2 cellular contexts compared by ENCODE assay signal in the genomic region with DNA sequence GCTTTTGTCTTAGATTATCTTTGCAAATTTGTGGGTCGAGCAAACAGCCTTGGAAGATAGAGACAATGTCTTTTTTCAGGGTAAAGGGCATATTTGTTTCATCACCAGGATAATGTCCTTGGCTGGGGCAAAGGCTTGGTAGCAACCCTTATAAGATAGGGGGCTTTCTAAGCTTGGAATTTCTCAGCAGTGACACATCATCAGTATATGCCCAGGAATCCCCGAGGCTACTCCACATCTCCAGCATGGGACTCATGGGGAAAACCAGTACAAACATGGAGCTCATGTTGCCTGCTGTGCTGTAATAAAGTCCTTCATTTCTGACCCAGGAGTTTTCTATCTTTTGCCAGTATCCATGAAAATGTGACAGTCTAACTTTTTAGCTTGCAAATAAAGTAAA.
TF ChIP-seq lines count a peak whose summit lies in the region.

No MANE protein-coding gene starts in this region.

TF ChIP-seq in GM23338, 12 proteins besides CTCF, POLR2A, EP300 and RAD21 (continued from another document):
- TF ChIP-seq, protein P1, sequence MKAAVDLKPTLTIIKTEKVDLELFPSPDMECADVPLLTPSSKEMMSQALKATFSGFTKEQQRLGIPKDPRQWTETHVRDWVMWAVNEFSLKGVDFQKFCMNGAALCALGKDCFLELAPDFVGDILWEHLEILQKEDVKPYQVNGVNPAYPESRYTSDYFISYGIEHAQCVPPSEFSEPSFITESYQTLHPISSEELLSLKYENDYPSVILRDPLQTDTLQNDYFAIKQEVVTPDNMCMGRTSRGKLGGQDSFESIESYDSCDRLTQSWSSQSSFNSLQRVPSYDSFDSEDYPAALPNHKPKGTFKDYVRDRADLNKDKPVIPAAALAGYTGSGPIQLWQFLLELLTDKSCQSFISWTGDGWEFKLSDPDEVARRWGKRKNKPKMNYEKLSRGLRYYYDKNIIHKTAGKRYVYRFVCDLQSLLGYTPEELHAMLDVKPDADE (IDR thresholded peaks at IDR 0.05): no peak
- no peak for TF ChIP-seq STAT1 (IDR thresholded peaks at IDR 0.05; ENCODE audit: unreplicated experiment)

TF ChIP-seq in WTC11, 78 proteins besides CTCF, POLR2A, EP300 and RAD21 (continued from another document):
- TF ChIP-seq, protein P2, sequence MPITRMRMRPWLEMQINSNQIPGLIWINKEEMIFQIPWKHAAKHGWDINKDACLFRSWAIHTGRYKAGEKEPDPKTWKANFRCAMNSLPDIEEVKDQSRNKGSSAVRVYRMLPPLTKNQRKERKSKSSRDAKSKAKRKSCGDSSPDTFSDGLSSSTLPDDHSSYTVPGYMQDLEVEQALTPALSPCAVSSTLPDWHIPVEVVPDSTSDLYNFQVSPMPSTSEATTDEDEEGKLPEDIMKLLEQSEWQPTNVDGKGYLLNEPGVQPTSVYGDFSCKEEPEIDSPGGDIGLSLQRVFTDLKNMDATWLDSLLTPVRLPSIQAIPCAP (CRISPR knock-in tag; IDR thresholded peaks at IDR 0.05): no peak
- TF ChIP-seq, protein P3, sequence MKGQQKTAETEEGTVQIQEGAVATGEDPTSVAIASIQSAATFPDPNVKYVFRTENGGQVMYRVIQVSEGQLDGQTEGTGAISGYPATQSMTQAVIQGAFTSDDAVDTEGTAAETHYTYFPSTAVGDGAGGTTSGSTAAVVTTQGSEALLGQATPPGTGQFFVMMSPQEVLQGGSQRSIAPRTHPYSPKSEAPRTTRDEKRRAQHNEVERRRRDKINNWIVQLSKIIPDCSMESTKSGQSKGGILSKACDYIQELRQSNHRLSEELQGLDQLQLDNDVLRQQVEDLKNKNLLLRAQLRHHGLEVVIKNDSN (CRISPR knock-in tag; IDR thresholded peaks at IDR 0.05): no peak
- TF ChIP-seq MYBL2 (CRISPR knock-in tag; IDR thresholded peaks at IDR 0.05): no peak
- TF ChIP-seq GTF2I (CRISPR knock-in tag; conservative IDR thresholded peaks at IDR 0.05): no peak
- TF ChIP-seq SOX15 (CRISPR knock-in tag; IDR thresholded peaks at IDR 0.05): no peak
- TF ChIP-seq, protein P4, sequence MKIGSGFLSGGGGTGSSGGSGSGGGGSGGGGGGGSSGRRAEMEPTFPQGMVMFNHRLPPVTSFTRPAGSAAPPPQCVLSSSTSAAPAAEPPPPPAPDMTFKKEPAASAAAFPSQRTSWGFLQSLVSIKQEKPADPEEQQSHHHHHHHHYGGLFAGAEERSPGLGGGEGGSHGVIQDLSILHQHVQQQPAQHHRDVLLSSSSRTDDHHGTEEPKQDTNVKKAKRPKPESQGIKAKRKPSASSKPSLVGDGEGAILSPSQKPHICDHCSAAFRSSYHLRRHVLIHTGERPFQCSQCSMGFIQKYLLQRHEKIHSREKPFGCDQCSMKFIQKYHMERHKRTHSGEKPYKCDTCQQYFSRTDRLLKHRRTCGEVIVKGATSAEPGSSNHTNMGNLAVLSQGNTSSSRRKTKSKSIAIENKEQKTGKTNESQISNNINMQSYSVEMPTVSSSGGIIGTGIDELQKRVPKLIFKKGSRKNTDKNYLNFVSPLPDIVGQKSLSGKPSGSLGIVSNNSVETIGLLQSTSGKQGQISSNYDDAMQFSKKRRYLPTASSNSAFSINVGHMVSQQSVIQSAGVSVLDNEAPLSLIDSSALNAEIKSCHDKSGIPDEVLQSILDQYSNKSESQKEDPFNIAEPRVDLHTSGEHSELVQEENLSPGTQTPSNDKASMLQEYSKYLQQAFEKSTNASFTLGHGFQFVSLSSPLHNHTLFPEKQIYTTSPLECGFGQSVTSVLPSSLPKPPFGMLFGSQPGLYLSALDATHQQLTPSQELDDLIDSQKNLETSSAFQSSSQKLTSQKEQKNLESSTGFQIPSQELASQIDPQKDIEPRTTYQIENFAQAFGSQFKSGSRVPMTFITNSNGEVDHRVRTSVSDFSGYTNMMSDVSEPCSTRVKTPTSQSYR (CRISPR knock-in tag; IDR thresholded peaks at IDR 0.05): no peak
- TF ChIP-seq NFE2L1 (CRISPR knock-in tag; IDR thresholded peaks at IDR 0.05): no peak
- TF ChIP-seq, protein P5, sequence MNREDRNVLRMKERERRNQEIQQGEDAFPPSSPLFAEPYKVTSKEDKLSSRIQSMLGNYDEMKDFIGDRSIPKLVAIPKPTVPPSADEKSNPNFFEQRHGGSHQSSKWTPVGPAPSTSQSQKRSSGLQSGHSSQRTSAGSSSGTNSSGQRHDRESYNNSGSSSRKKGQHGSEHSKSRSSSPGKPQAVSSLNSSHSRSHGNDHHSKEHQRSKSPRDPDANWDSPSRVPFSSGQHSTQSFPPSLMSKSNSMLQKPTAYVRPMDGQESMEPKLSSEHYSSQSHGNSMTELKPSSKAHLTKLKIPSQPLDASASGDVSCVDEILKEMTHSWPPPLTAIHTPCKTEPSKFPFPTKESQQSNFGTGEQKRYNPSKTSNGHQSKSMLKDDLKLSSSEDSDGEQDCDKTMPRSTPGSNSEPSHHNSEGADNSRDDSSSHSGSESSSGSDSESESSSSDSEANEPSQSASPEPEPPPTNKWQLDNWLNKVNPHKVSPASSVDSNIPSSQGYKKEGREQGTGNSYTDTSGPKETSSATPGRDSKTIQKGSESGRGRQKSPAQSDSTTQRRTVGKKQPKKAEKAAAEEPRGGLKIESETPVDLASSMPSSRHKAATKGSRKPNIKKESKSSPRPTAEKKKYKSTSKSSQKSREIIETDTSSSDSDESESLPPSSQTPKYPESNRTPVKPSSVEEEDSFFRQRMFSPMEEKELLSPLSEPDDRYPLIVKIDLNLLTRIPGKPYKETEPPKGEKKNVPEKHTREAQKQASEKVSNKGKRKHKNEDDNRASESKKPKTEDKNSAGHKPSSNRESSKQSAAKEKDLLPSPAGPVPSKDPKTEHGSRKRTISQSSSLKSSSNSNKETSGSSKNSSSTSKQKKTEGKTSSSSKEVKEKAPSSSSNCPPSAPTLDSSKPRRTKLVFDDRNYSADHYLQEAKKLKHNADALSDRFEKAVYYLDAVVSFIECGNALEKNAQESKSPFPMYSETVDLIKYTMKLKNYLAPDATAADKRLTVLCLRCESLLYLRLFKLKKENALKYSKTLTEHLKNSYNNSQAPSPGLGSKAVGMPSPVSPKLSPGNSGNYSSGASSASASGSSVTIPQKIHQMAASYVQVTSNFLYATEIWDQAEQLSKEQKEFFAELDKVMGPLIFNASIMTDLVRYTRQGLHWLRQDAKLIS (CRISPR knock-in tag; IDR thresholded peaks at IDR 0.05; ENCODE audit: borderline replicate concordance): no peak
- TF ChIP-seq, protein P6, sequence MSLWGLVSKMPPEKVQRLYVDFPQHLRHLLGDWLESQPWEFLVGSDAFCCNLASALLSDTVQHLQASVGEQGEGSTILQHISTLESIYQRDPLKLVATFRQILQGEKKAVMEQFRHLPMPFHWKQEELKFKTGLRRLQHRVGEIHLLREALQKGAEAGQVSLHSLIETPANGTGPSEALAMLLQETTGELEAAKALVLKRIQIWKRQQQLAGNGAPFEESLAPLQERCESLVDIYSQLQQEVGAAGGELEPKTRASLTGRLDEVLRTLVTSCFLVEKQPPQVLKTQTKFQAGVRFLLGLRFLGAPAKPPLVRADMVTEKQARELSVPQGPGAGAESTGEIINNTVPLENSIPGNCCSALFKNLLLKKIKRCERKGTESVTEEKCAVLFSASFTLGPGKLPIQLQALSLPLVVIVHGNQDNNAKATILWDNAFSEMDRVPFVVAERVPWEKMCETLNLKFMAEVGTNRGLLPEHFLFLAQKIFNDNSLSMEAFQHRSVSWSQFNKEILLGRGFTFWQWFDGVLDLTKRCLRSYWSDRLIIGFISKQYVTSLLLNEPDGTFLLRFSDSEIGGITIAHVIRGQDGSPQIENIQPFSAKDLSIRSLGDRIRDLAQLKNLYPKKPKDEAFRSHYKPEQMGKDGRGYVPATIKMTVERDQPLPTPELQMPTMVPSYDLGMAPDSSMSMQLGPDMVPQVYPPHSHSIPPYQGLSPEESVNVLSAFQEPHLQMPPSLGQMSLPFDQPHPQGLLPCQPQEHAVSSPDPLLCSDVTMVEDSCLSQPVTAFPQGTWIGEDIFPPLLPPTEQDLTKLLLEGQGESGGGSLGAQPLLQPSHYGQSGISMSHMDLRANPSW (CRISPR knock-in tag; conservative IDR thresholded peaks at IDR 0.05; ENCODE audit: low read depth): no peak
- TF ChIP-seq ZBTB21 (CRISPR knock-in tag; IDR thresholded peaks at IDR 0.05; ENCODE audit: borderline replicate concordance): no peak
